9 cellular contexts compared by ENCODE assay signal in genomic region chr2:181430406-181431199, GRCh38. TPM values are rescaled to one million over a fixed set of nuclear protein-coding genes. Genes with fewer than 3 reads are reported as not detected.
DNase-seq lines count a peak whose midpoint lies in the region; ATAC-seq, FAIRE-seq and TF ChIP-seq lines count a peak whose summit lies in the region.
"Had no signal": no experiment of that assay in that cellular context is flagged by ENCODE, and none has a peak within 500 bp of the region (broad histone marks: within the 10 kb centered on the region; RNA-seq: fewer than 3 reads in every experiment).

No MANE protein-coding gene starts in this region.

- TF ChIP-seq CTCF in GM10266 (IDR thresholded peaks at IDR 0.05; ENCODE audit: control insufficient read depth, insufficient read depth, low read depth, missing control alignments): peak; percentile 16

- H3K9me3 Mint-ChIP-seq in activated CD8-positive, alpha-beta T cell treated with anti-CD3 and anti-CD28 coated beads, Interleukin-2, amount 10 ng/mL, durations not matched to agents 7 days and 5 days (ENCODE audit: insufficient read depth): peaks cover 21% of the 10 kb centered on the region
- peaks cover 0 to 9% (median 2%) of the 10 kb centered on the region in 7 donors for H3K9me3 Mint-ChIP-seq in naive B cell

- H3K36me3 Mint-ChIP-seq in activated CD8-positive, alpha-beta T cell treated with anti-CD3 and anti-CD28 coated beads, Interleukin-2, amount 10 ng/mL, durations not matched to agents 7 days and 5 days (ENCODE audit: low read depth): peaks cover 17% of the 10 kb centered on the region
- H3K36me3 Mint-ChIP-seq in naive B cell: peaks cover 0 to 5% of the 10 kb centered on the region in 2 donors

- no peaks in the 10 kb centered on the region for H3K27me3 Mint-ChIP-seq in activated CD8-positive, alpha-beta T cell treated with anti-CD3 and anti-CD28 coated beads, Interleukin-2, amount 10 ng/mL, durations not matched to agents 7 days and 5 days (ENCODE audit: low read depth)
- no peaks in the 10 kb centered on the region for H3K27me3 Mint-ChIP-seq in naive B cell

- peak; percentile 11; the same call in 1 of the 2 replicates for TF ChIP-seq RAD21 in Ishikawa (IDR thresholded peaks at IDR 0.05; ENCODE audit: low read depth)

- peak overlapping the region; percentile 55 for H3K27ac Mint-ChIP-seq in activated CD8-positive, alpha-beta T cell treated with anti-CD3 and anti-CD28 coated beads, Interleukin-2, amount 10 ng/mL, durations not matched to agents 7 days and 5 days
- H3K27ac Mint-ChIP-seq in naive B cell: peak overlapping the region in 5 of 6 donors; percentile 50 to 97 (median 82)

- H3K4me3 Mint-ChIP-seq in activated CD8-positive, alpha-beta T cell treated with anti-CD3 and anti-CD28 coated beads, Interleukin-2, amount 10 ng/mL, durations not matched to agents 7 days and 5 days: no peak overlapping the region
- peak overlapping the region in 3 of 8 donors; percentile 16 to 33 (median 26) for H3K4me3 Mint-ChIP-seq in naive B cell

- no peak for DNase-seq in GM10266 (ENCODE audit: extremely low spot score)
- peak; percentile 49 for DNase-seq in activated CD8-positive, alpha-beta T cell treated with anti-CD3 and anti-CD28 coated beads, Interleukin-2, amount 10 ng/mL, durations not matched to agents 7 days and 5 days
- DNase-seq in naive B cell: peak; percentile 48
- DNase-seq in H54 (ENCODE audit: insufficient read length, low spot score): no peak
- no peak for DNase-seq in stimulated activated naive CD4-positive, alpha-beta T cell treated with Interleukin-2 at 50 U/mL for 16 hours (lab: John Stamatoyannopoulos, UW)
- DNase-seq in Right ventricle myocardium superior: no peak
- DNase-seq: left ventricle myocardium inferior had no signal

- TF ChIP-seq EP300 in Ishikawa (IDR thresholded peaks at IDR 0.05; ENCODE audit: borderline replicate concordance): no peak

- H3K4me1 Mint-ChIP-seq in activated CD8-positive, alpha-beta T cell treated with anti-CD3 and anti-CD28 coated beads, Interleukin-2, amount 10 ng/mL, durations not matched to agents 7 days and 5 days (ENCODE audit: low read depth): peaks cover 20% of the 10 kb centered on the region
- peaks cover 14 to 21% (median 20%) of the 10 kb centered on the region in 3 donors for H3K4me1 Mint-ChIP-seq in naive B cell

- CTCF ChIA-PET in activated CD8-positive, alpha-beta T cell treated with anti-CD3 and anti-CD28 coated beads, Interleukin-2, amount 10 ng/mL, durations not matched to agents 7 days and 5 days (lab: Charles Lee): interaction anchor here (0.9 to 2.0 kb wide), 14 partner anchors 9 to 325 kb away, joined by 3 to 9 read pairs (median 5); partner anchors contain the start of gene ITGA4

- peak; percentile 53 for ATAC-seq in activated CD8-positive, alpha-beta T cell treated with anti-CD3 and anti-CD28 coated beads, Interleukin-2, amount 10 ng/mL, durations not matched to agents 7 days and 5 days
- ATAC-seq in naive B cell (ENCODE audit: low read depth in 2 of 2) (peak; percentile 76 to 83), Right ventricle myocardium superior (ENCODE audit: poor library complexity) (no peak), HG03469 (IDR thresholded peaks at IDR 0.05; ENCODE audit: unreplicated experiment) (no peak)

- POLR2A ChIA-PET in activated CD8-positive, alpha-beta T cell treated with anti-CD3 and anti-CD28 coated beads, Interleukin-2, amount 10 ng/mL, durations not matched to agents 7 days and 5 days (lab: Charles Lee): no interaction called here

- FAIRE-seq in H54 (lab: Jason Lieb, UNC): no peak

- intact Hi-C loops in Right ventricle myocardium superior (cut with DNase I): no loop called here

- TF ChIP-seq POLR2A in H54 (IDR thresholded peaks at IDR 0.05; ENCODE audit: low read depth, low read length): no peak

TF ChIP-seq in Ishikawa, 13 proteins besides CTCF, POLR2A, EP300 and RAD21:
- no peak for TF ChIP-seq USF1 (IDR thresholded peaks at IDR 0.05)
- no peak for TF ChIP-seq CEBPB (IDR thresholded peaks at IDR 0.05)
- TF ChIP-seq EGR1 (IDR thresholded peaks at IDR 0.05): no peak
- TF ChIP-seq TCF12 (IDR thresholded peaks at IDR 0.05; ENCODE audit: low read depth): no peak
- TF ChIP-seq NFIC (IDR thresholded peaks at IDR 0.05): no peak
- TF ChIP-seq CREB1 (IDR thresholded peaks at IDR 0.05; ENCODE audit: low read depth): no peak
- no peak for TF ChIP-seq ZBTB7A (IDR thresholded peaks at IDR 0.05; ENCODE audit: low read depth)
- TF ChIP-seq FOXM1 (IDR thresholded peaks at IDR 0.05; ENCODE audit: borderline replicate concordance, low read depth): no peak
- TF ChIP-seq REST (IDR thresholded peaks at IDR 0.05; ENCODE audit: low read depth): no peak
- TF ChIP-seq TEAD4 (IDR thresholded peaks at IDR 0.05): no peak
- no peak for TF ChIP-seq TAF1 (IDR thresholded peaks at IDR 0.05; ENCODE audit: low read depth)
- TF ChIP-seq MAX (IDR thresholded peaks at IDR 0.05): no peak
- TF ChIP-seq YY1 (IDR thresholded peaks at IDR 0.05; ENCODE audit: low read depth): no peak

RNA-seq across cellular contexts. Expression of gene ITGA4, which starts 26.6 kb away (rescaled TPM):
- total RNA-seq in activated CD8-positive, alpha-beta T cell treated with anti-CD3 and anti-CD28 coated beads, Interleukin-2, amount 10 ng/mL, durations not matched to agents 7 days and 5 days: 100 to 1,000 TPM; 144 to 152 TPM
- polyA plus RNA-seq in naive B cell (ENCODE audit: low read depth in 6 of 6): 100 to 1,000 TPM; 129 to 160 (median 153) TPM
- 0.89 TPM for total RNA-seq in Right ventricle myocardium superior

Comparison
In these comparisons a context has a peak if more than half of its experiments do, and no peak if none do; other contexts are left out.
1. DNase-seq: peak in activated CD8-positive, alpha-beta T cell treated with anti-CD3 and anti-CD28 coated beads, Interleukin-2, amount 10 ng/mL, durations not matched to agents 7 days and 5 days (single experiment) and naive B cell (single experiment); none in GM10266 (single experiment), H54 (single experiment), stimulated activated naive CD4-positive, alpha-beta T cell treated with Interleukin-2 at 50 U/mL for 16 hours (single experiment) and Right ventricle myocardium superior (single experiment).
2. ATAC-seq: peak in activated CD8-positive, alpha-beta T cell treated with anti-CD3 and anti-CD28 coated beads, Interleukin-2, amount 10 ng/mL, durations not matched to agents 7 days and 5 days (single experiment) and naive B cell (2 of 2); none in Right ventricle myocardium superior (single experiment) and HG03469 (single experiment).
3. RNA of gene ITGA4, which starts 26.6 kb away (total RNA-seq): 144 to 152 TPM in activated CD8-positive, alpha-beta T cell treated with anti-CD3 and anti-CD28 coated beads, Interleukin-2, amount 10 ng/mL, durations not matched to agents 7 days and 5 days; 0.89 TPM in Right ventricle myocardium superior (single experiment); every median in the first group is over 10 times any median in the second.